ENCODE assay signal across 18 cellular contexts in the genomic region with DNA sequence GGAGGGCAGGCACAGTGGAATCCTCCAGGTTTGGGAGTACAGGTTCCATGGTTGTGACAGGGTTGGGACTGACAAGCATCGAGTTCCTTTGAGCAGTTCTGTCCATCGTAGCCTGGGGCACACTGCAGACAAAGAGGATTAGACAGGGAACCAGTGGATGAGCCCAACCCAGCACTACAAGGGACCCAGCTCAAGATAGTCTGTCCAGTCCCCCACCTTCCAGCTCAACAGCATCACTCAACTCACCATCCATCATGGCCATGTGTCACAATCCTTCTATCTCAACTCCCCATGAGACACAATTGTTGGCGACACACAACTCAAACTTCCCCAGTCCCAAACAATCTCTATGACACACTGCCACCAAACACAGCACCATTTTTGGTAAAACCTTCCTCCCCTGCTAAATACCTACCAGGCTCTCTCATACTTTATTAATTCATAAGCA. TPM values are rescaled to one million over a fixed set of nuclear protein-coding genes. Genes with fewer than 3 reads are reported as not detected.
DNase-seq lines count a peak whose midpoint lies in the region; ATAC-seq, FAIRE-seq and TF ChIP-seq lines count a peak whose summit lies in the region.
"Had no signal": no experiment of that assay in that cellular context is flagged by ENCODE, and none has a peak within 500 bp of the region (broad histone marks: within the 10 kb centered on the region; RNA-seq: fewer than 3 reads in every experiment).

No MANE protein-coding gene starts in this region.

- H3K9me3 Mint-ChIP-seq in endothelial cell (ENCODE audit: unreplicated experiment), result no peaks in the 10 kb centered on the region
- H3K9me3 Mint-ChIP-seq: CD4-positive, CD25-positive, alpha-beta regulatory T cell had no signal

- H3K79me2 ChIP-seq in HepG2 (ENCODE audit: insufficient read depth, low read length), result no peaks in the 10 kb centered on the region

- in situ Hi-C loops in HepG2 (cut with HindIII; ENCODE audit: extremely low pct_ligation_motif_present, low pct_unique_long_range_greater_than_20kb), result no loop called here
- in situ Hi-C loops in Panc1 (cut with HindIII; ENCODE audit: low pct_unique_long_range_greater_than_20kb, low sequenced_read_pairs), result no loop called here

- H3K9me3 ChIP-seq in HepG2 (ENCODE audit: low read length) (no peaks in the 10 kb centered on the region), right lobe of liver (no peaks in the 10 kb centered on the region), Panc1 (ENCODE audit: control insufficient read depth, insufficient read depth, low read depth, low read length) (no peaks in the 10 kb centered on the region)
- H3K9me3 ChIP-seq in effector memory CD4-positive, alpha-beta T cell (ENCODE audit: control insufficient read depth, low read length), result no peaks in the 10 kb centered on the region
- H3K9me3 ChIP-seq: BLaER1 had no signal

- H4K20me1 ChIP-seq in HepG2 (ENCODE audit: insufficient read depth, low read length), result no peaks in the 10 kb centered on the region
- H4K20me1 ChIP-seq: BLaER1 had no signal

- TF ChIP-seq POLR2A in HepG2 (IDR thresholded peaks at IDR 0.05; ENCODE audit: insufficient read depth in 1 of 2, low read depth in 2 of 2, low read length in 2 of 2) (no peak), right lobe of liver (IDR thresholded peaks at IDR 0.05) (no peak)

- POLR2A ChIA-PET in HepG2 (lab: Yijun Ruan, JAX) (no interaction called here), Panc1 (lab: Charles Lee) (no interaction called here)

- TF ChIP-seq CTCF in HepG2 (CRISPR knock-in tag; IDR thresholded peaks at IDR 0.05), result no peak
- TF ChIP-seq CTCF in right lobe of liver (IDR thresholded peaks at IDR 0.05), result no peak
- no peak for TF ChIP-seq CTCF in Panc1 (IDR thresholded peaks at IDR 0.05)
- TF ChIP-seq CTCF in endothelial cell (IDR thresholded peaks at IDR 0.05; ENCODE audit: unreplicated experiment), result no peak

- H3K27me3 ChIP-seq in HepG2 (ENCODE audit: control insufficient read depth in 1 of 2, insufficient read depth in 2 of 2, low read length in 2 of 2) (peaks cover 4 to 29% of the 10 kb centered on the region in 2 experiments; a peak in 4 of 5 replicates), right lobe of liver (no peaks in the 10 kb centered on the region), Panc1 (ENCODE audit: control insufficient read depth, insufficient read depth, low read length) (no peaks in the 10 kb centered on the region)
- H3K27me3 ChIP-seq in effector memory CD4-positive, alpha-beta T cell (replicated peaks; ENCODE audit: control insufficient read depth, insufficient read depth, low read length, poor library complexity, severe bottlenecking), result no peaks in the 10 kb centered on the region
- H3K27me3 ChIP-seq: BLaER1 had no signal

- H3K27ac ChIP-seq in HepG2 (ENCODE audit: extremely low read length, insufficient read depth, low read length) (no peak overlapping the region), right lobe of liver (no peak overlapping the region), Panc1 (ENCODE audit: low read length) (peak overlapping the region; percentile 8; the same call in 1 of the 2 replicates)
- H3K27ac ChIP-seq in effector memory CD4-positive, alpha-beta T cell (ENCODE audit: insufficient read depth, low read length, poor library complexity, severe bottlenecking), result no peak overlapping the region
- H3K27ac ChIP-seq: BLaER1, GM23248, KMS-11 had no signal

- ATAC-seq in HepG2 (no peak), right lobe of liver (no peak), Panc1 (no peak), HG03045 (IDR thresholded peaks at IDR 0.05; ENCODE audit: unreplicated experiment) (no peak), HG02763 (IDR thresholded peaks at IDR 0.05; ENCODE audit: unreplicated experiment) (no peak)
- ATAC-seq: GM12878 had no signal

- no peak overlapping the region for H3K9ac ChIP-seq in HepG2 (ENCODE audit: insufficient read depth, low read depth, low read length)
- H3K9ac ChIP-seq: BLaER1, GM23248, KMS-11 had no signal

- TF ChIP-seq EP300 in HepG2 (IDR thresholded peaks at IDR 0.05; ENCODE audit: low read depth in 2 of 2, low read length in 2 of 2) (no peak), HepG2 (CRISPR knock-in tag; IDR thresholded peaks at IDR 0.05; ENCODE audit: borderline replicate concordance) (no peak)

- no peak for FAIRE-seq in HepG2 (lab: Jason Lieb, UNC)
- FAIRE-seq: GM12878, GM18507 had no signal

- peaks cover 2% of the 10 kb centered on the region for H3K27me3 Mint-ChIP-seq in endothelial cell (ENCODE audit: unreplicated experiment)

- peaks cover 43% of the 10 kb centered on the region for H3K36me3 Mint-ChIP-seq in endothelial cell (ENCODE audit: low read depth, unreplicated experiment)
- H3K36me3 Mint-ChIP-seq: CD4-positive, CD25-positive, alpha-beta regulatory T cell; IgD-negative memory B cell had no signal

- no peak for DNase-seq in HepG2 (ENCODE audit: low spot score)
- DNase-seq in right lobe of liver, result no peak
- DNase-seq in Panc1 (ENCODE audit: low read depth, low spot score), result no peak
- no peak for DNase-seq in endothelial cell (ENCODE audit: low spot score)
- DNase-seq in effector memory CD4-positive, alpha-beta T cell, result no peak
- DNase-seq: 8988T; AML-193; CD4-positive, CD25-positive, alpha-beta regulatory T cell; DMS53; GM23248; H7 had no signal

- WGBS in HepG2 (ENCODE audit: low lambda C conversion rate), result 30% methylated on average over 2 of the region's 3 CpGs
- 91% methylated on average over 2 of the region's 3 CpGs for WGBS in right lobe of liver (ENCODE audit: insufficient coverage, low coverage, low lambda C conversion rate, missing lambda C conversion rate)

- CTCF ChIA-PET in HepG2 (lab: Yijun Ruan, JAX; ENCODE audit: low intra/inter-chr PET ratio, low total read pairs) (no interaction called here), Panc1 (lab: Charles Lee) (no interaction called here)

- H3K36me3 ChIP-seq in HepG2 (replicated peaks in 1 of 2; ENCODE audit: control insufficient read depth in 1 of 2, insufficient read depth in 2 of 2, low read length in 2 of 2), result no peaks in the 10 kb centered on the region
- no peaks in the 10 kb centered on the region for H3K36me3 ChIP-seq in right lobe of liver
- no peaks in the 10 kb centered on the region for H3K36me3 ChIP-seq in Panc1 (ENCODE audit: control insufficient read depth, insufficient read depth, low read length)
- no peaks in the 10 kb centered on the region for H3K36me3 ChIP-seq in effector memory CD4-positive, alpha-beta T cell (ENCODE audit: control insufficient read depth, insufficient read depth, low read length)
- H3K36me3 ChIP-seq: BLaER1 had no signal

- no peak overlapping the region for H3K4me3 ChIP-seq in HepG2 (replicated peaks in 1 of 3; ENCODE audit: insufficient read depth in 1 of 3, low read depth in 2 of 3, low read length in 3 of 3)
- no peak overlapping the region for H3K4me3 ChIP-seq in right lobe of liver
- no peak overlapping the region for H3K4me3 ChIP-seq in Panc1 (ENCODE audit: low read depth in 2 of 2, low read length in 2 of 2)
- H3K4me3 ChIP-seq in effector memory CD4-positive, alpha-beta T cell (ENCODE audit: insufficient read depth, low read depth, low read length, poor library complexity, severe bottlenecking), result no peak overlapping the region
- H3K4me3 ChIP-seq: BLaER1, GM12878, GM23248 had no signal

- no peak overlapping the region for H2AFZ ChIP-seq in HepG2 (ENCODE audit: low read length)
- H2AFZ ChIP-seq: GM23248 had no signal

- peak overlapping the region; percentile 26 for H3K27ac Mint-ChIP-seq in endothelial cell (ENCODE audit: unreplicated experiment)
- H3K27ac Mint-ChIP-seq: CD4-positive, CD25-positive, alpha-beta regulatory T cell; IgD-negative memory B cell had no signal

- no peak for TF ChIP-seq RAD21 in HepG2 (CRISPR knock-in tag; IDR thresholded peaks at IDR 0.05)

- H3K4me1 ChIP-seq in HepG2 (ENCODE audit: insufficient read depth, low read length), result peaks cover 19% of the 10 kb centered on the region
- H3K4me1 ChIP-seq in right lobe of liver, result no peaks in the 10 kb centered on the region
- H3K4me1 ChIP-seq in Panc1 (ENCODE audit: control insufficient read depth, insufficient read depth, low read length), result no peaks in the 10 kb centered on the region
- H3K4me1 ChIP-seq in effector memory CD4-positive, alpha-beta T cell (ENCODE audit: control insufficient read depth, insufficient read depth, low read length, poor library complexity, severe bottlenecking), result no peaks in the 10 kb centered on the region
- H3K4me1 ChIP-seq: BLaER1 had no signal

- H3K4me2 ChIP-seq in HepG2 (ENCODE audit: low read depth, low read length), result no peak overlapping the region
- H3K4me2 ChIP-seq: BLaER1, KMS-11 had no signal

- intact Hi-C loops in HepG2 (cut with micrococcal nuclease; ENCODE audit: unreplicated experiment), result no loop called here
- intact Hi-C loops in right lobe of liver (cut with DNase I), result no loop called here
- intact Hi-C loops in Panc1 (cut with micrococcal nuclease; ENCODE audit: unreplicated experiment), result no loop called here

- peak overlapping the region; percentile 12 for H3K4me3 Mint-ChIP-seq in endothelial cell (ENCODE audit: unreplicated experiment)
- H3K4me3 Mint-ChIP-seq: CD4-positive, CD25-positive, alpha-beta regulatory T cell; IgD-negative memory B cell had no signal

- BruUV-seq in HepG2 (replicated peaks; lab: Mats Ljungman, UMichigan) (no TSS peak), Panc1 (replicated peaks; lab: Mats Ljungman, UMichigan) (no TSS peak)

- H3K4me1 Mint-ChIP-seq in endothelial cell (ENCODE audit: unreplicated experiment), result peaks cover 6% of the 10 kb centered on the region
- H3K4me1 Mint-ChIP-seq: CD4-positive, CD25-positive, alpha-beta regulatory T cell had no signal

RNA-seq across cellular contexts. Expression of a gene that starts 11.8 kb away (rescaled TPM):
- 0.18 and 0.27 TPM in 2 replicates for total RNA-seq in HepG2 (2016; rRNA removed; fragmentation: Illumina TruSeq; extraction: Trizol)
- 0.44 and 0.81 TPM in 2 replicates for total RNA-seq in HepG2 (2016; cell fraction: cytosol; rRNA removed; fragmentation: Illumina TruSeq; extraction: Trizol; ENCODE audit: low read depth)
- total RNA-seq in HepG2 (2016; cell fraction: insoluble cytoplasmic fraction; rRNA removed; fragmentation: Illumina TruSeq; extraction: Trizol), result 0.22 and 0.37 TPM in 2 replicates
- total RNA-seq in HepG2 (2016; cell fraction: membrane; rRNA removed; fragmentation: Illumina TruSeq; extraction: Trizol), result 0.56 and 0.86 TPM in 2 replicates
- total RNA-seq in HepG2 (2016; cell fraction: nucleus; rRNA removed; fragmentation: Illumina TruSeq; extraction: Trizol), result 0.37 TPM in 1 of 2 replicates, not detected in the other
- 6.2 and 7.5 TPM in 2 replicates for polyA plus RNA-seq in HepG2 (2011; rRNA removed)
- 4.7 and 5.8 TPM in 2 replicates for polyA plus RNA-seq in HepG2 (2011; cell fraction: cytosol; rRNA removed)
- 5.9 and 6.0 TPM in 2 replicates for polyA plus RNA-seq in HepG2 (2011; cell fraction: nucleus; rRNA removed)
- polyA plus RNA-seq in HepG2 (2012), result 3.3 and 4.1 TPM in 2 replicates
- polyA plus RNA-seq in HepG2 (2016; cell fraction: cytosol; fragmentation: Illumina TruSeq; extraction: Trizol; ENCODE audit: low read depth), result 0.46 and 0.87 TPM in 2 replicates
- 0.22 and 0.38 TPM in 2 replicates for polyA plus RNA-seq in HepG2 (2016; cell fraction: insoluble cytoplasmic fraction; fragmentation: Illumina TruSeq; extraction: Trizol; ENCODE audit: low read depth)
- polyA plus RNA-seq in HepG2 (2016; cell fraction: membrane; fragmentation: Illumina TruSeq; extraction: Trizol; ENCODE audit: low read depth), result 0.89 and 1.0 TPM in 2 replicates
- 0.45 and 0.55 TPM in 2 replicates for polyA plus RNA-seq in HepG2 (2016; cell fraction: nucleus; fragmentation: Illumina TruSeq; extraction: Trizol; ENCODE audit: insufficient read depth, low read depth)
- 0.42 and 2.7 TPM in 2 replicates for polyA minus RNA-seq in HepG2 (2011; rRNA and poly(A)+ RNA removed; ENCODE audit: low replicate concordance)
- polyA minus RNA-seq in HepG2 (2011; cell fraction: cytosol; rRNA and poly(A)+ RNA removed), result 1.2 and 1.7 TPM in 2 replicates
- polyA minus RNA-seq in HepG2 (2011; cell fraction: nucleus; rRNA and poly(A)+ RNA removed), result 1.3 and 1.9 TPM in 2 replicates
- 1 to 10 TPM; 3.7 to 9.2 (median 5.7) TPM for total RNA-seq in right lobe of liver
- 2.0 TPM for total RNA-seq in Panc1 (2021; ENCODE audit: unreplicated experiment)
- polyA plus RNA-seq in Panc1 (2012; ENCODE audit: insufficient read length), result 2.4 TPM
- 49.0 TPM for total RNA-seq in endothelial cell (ENCODE audit: unreplicated experiment)

RNA-seq across cellular contexts. Expression of a gene that starts 14.3 kb away (rescaled TPM):
- 42.3 and 45.2 TPM in 2 replicates for total RNA-seq in HepG2 (2016; rRNA removed; fragmentation: Illumina TruSeq; extraction: Trizol)
- total RNA-seq in HepG2 (2016; cell fraction: cytosol; rRNA removed; fragmentation: Illumina TruSeq; extraction: Trizol; ENCODE audit: low read depth), result 12.1 and 13.1 TPM in 2 replicates
- total RNA-seq in HepG2 (2016; cell fraction: insoluble cytoplasmic fraction; rRNA removed; fragmentation: Illumina TruSeq; extraction: Trizol), result 42.9 and 44.9 TPM in 2 replicates
- total RNA-seq in HepG2 (2016; cell fraction: membrane; rRNA removed; fragmentation: Illumina TruSeq; extraction: Trizol), result 41.6 and 42.9 TPM in 2 replicates
- total RNA-seq in HepG2 (2016; cell fraction: nucleus; rRNA removed; fragmentation: Illumina TruSeq; extraction: Trizol), result 25.7 and 31.6 TPM in 2 replicates
- polyA plus RNA-seq in HepG2 (2011; rRNA removed), result 77.8 and 102 TPM in 2 replicates
- 64.6 and 73.5 TPM in 2 replicates for polyA plus RNA-seq in HepG2 (2011; cell fraction: cytosol; rRNA removed)
- 182 TPM in 2 replicates for polyA plus RNA-seq in HepG2 (2011; cell fraction: nucleus; rRNA removed)
- polyA plus RNA-seq in HepG2 (2012), result 59.3 and 64.5 TPM in 2 replicates
- 13.4 and 14.0 TPM in 2 replicates for polyA plus RNA-seq in HepG2 (2016; cell fraction: cytosol; fragmentation: Illumina TruSeq; extraction: Trizol; ENCODE audit: low read depth)
- 65.7 and 70.8 TPM in 2 replicates for polyA plus RNA-seq in HepG2 (2016; cell fraction: insoluble cytoplasmic fraction; fragmentation: Illumina TruSeq; extraction: Trizol; ENCODE audit: low read depth)
- polyA plus RNA-seq in HepG2 (2016; cell fraction: membrane; fragmentation: Illumina TruSeq; extraction: Trizol; ENCODE audit: low read depth), result 43.5 and 44.8 TPM in 2 replicates
- 91.8 and 101 TPM in 2 replicates for polyA plus RNA-seq in HepG2 (2016; cell fraction: nucleus; fragmentation: Illumina TruSeq; extraction: Trizol; ENCODE audit: insufficient read depth, low read depth)
- polyA minus RNA-seq in HepG2 (2011; rRNA and poly(A)+ RNA removed; ENCODE audit: low replicate concordance), result 42.4 and 74.2 TPM in 2 replicates
- polyA minus RNA-seq in HepG2 (2011; cell fraction: cytosol; rRNA and poly(A)+ RNA removed), result 34.8 and 36.8 TPM in 2 replicates
- 46.7 and 47.1 TPM in 2 replicates for polyA minus RNA-seq in HepG2 (2011; cell fraction: nucleus; rRNA and poly(A)+ RNA removed)
- total RNA-seq in right lobe of liver, result 10 to 100 TPM; 15.5 to 29.5 (median 24.3) TPM
- 76.2 TPM for total RNA-seq in Panc1 (2021; ENCODE audit: unreplicated experiment)
- 76.9 TPM for polyA plus RNA-seq in Panc1 (2012; ENCODE audit: insufficient read length)
- total RNA-seq in endothelial cell (ENCODE audit: unreplicated experiment), result 308 TPM

RNA-seq across cellular contexts. Expression of a gene that starts 19.6 kb away (rescaled TPM):
- total RNA-seq in HepG2 (2016; rRNA removed; fragmentation: Illumina TruSeq; extraction: Trizol), result 0.51 and 0.66 TPM in 2 replicates
- total RNA-seq in HepG2 (2016; cell fraction: cytosol; rRNA removed; fragmentation: Illumina TruSeq; extraction: Trizol; ENCODE audit: low read depth), result 0.26 and 0.81 TPM in 2 replicates
- 0.55 and 0.93 TPM in 2 replicates for total RNA-seq in HepG2 (2016; cell fraction: insoluble cytoplasmic fraction; rRNA removed; fragmentation: Illumina TruSeq; extraction: Trizol)
- 0.71 and 0.93 TPM in 2 replicates for total RNA-seq in HepG2 (2016; cell fraction: membrane; rRNA removed; fragmentation: Illumina TruSeq; extraction: Trizol)
- total RNA-seq in HepG2 (2016; cell fraction: nucleus; rRNA removed; fragmentation: Illumina TruSeq; extraction: Trizol), result 0.44 and 0.78 TPM in 2 replicates
- 0.83 and 1.2 TPM in 2 replicates for polyA plus RNA-seq in HepG2 (2011; rRNA removed)
- polyA plus RNA-seq in HepG2 (2011; cell fraction: cytosol; rRNA removed), result 0.86 and 1.1 TPM in 2 replicates
- 0.84 and 1.4 TPM in 2 replicates for polyA plus RNA-seq in HepG2 (2011; cell fraction: nucleus; rRNA removed)
- 0.75 and 0.96 TPM in 2 replicates for polyA plus RNA-seq in HepG2 (2012)
- 0.28 and 0.36 TPM in 2 replicates for polyA plus RNA-seq in HepG2 (2016; cell fraction: cytosol; fragmentation: Illumina TruSeq; extraction: Trizol; ENCODE audit: low read depth)
- 0.58 and 0.83 TPM in 2 replicates for polyA plus RNA-seq in HepG2 (2016; cell fraction: insoluble cytoplasmic fraction; fragmentation: Illumina TruSeq; extraction: Trizol; ENCODE audit: low read depth)
- 0.45 and 0.56 TPM in 2 replicates for polyA plus RNA-seq in HepG2 (2016; cell fraction: membrane; fragmentation: Illumina TruSeq; extraction: Trizol; ENCODE audit: low read depth)
- 0.87 and 1.6 TPM in 2 replicates for polyA plus RNA-seq in HepG2 (2016; cell fraction: nucleus; fragmentation: Illumina TruSeq; extraction: Trizol; ENCODE audit: insufficient read depth, low read depth)
- polyA minus RNA-seq in HepG2 (2011; rRNA and poly(A)+ RNA removed; ENCODE audit: low replicate concordance), result 0.23 and 0.96 TPM in 2 replicates
- 0.70 TPM in 1 of 2 replicates, not detected in the other for polyA minus RNA-seq in HepG2 (2011; cell fraction: cytosol; rRNA and poly(A)+ RNA removed)
- 1.5 and 3.9 TPM in 2 replicates for polyA minus RNA-seq in HepG2 (2011; cell fraction: nucleus; rRNA and poly(A)+ RNA removed)
- 10 to 100 TPM in 2 of 6 experiments, 1 to 10 TPM in 4; 6.6 to 16.5 (median 8.9) TPM for total RNA-seq in right lobe of liver
- 2.0 TPM for total RNA-seq in Panc1 (2021; ENCODE audit: unreplicated experiment)
- 2.0 TPM for polyA plus RNA-seq in Panc1 (2012; ENCODE audit: insufficient read length)
- total RNA-seq in endothelial cell (ENCODE audit: unreplicated experiment), result 151 TPM

RNA-seq across cellular contexts. Expression of a gene that starts 20.2 kb away (rescaled TPM):
- total RNA-seq in HepG2 (2016; rRNA removed; fragmentation: Illumina TruSeq; extraction: Trizol) (0.41 and 1.9 TPM in 2 replicates), right lobe of liver (1 to 10 TPM in 4 of 6 experiments, under 1 TPM in 2; 0.81 to 3.4 (median 1.8) TPM), Panc1 (2021; ENCODE audit: unreplicated experiment) (3.7 TPM), endothelial cell (ENCODE audit: unreplicated experiment) (42.2 TPM)
- total RNA-seq in HepG2 (2016; cell fraction: cytosol; rRNA removed; fragmentation: Illumina TruSeq; extraction: Trizol; ENCODE audit: low read depth), result 2.6 and 2.7 TPM in 2 replicates
- total RNA-seq in HepG2 (2016; cell fraction: insoluble cytoplasmic fraction; rRNA removed; fragmentation: Illumina TruSeq; extraction: Trizol), result 0.62 and 1.6 TPM in 2 replicates
- 1.0 and 1.2 TPM in 2 replicates for total RNA-seq in HepG2 (2016; cell fraction: membrane; rRNA removed; fragmentation: Illumina TruSeq; extraction: Trizol)
- total RNA-seq in HepG2 (2016; cell fraction: nucleus; rRNA removed; fragmentation: Illumina TruSeq; extraction: Trizol), result 2.8 and 4.0 TPM in 2 replicates
- polyA plus RNA-seq in HepG2 (2011; rRNA removed), result 5.1 and 5.7 TPM in 2 replicates
- 0.83 and 1.4 TPM in 2 replicates for polyA plus RNA-seq in HepG2 (2011; cell fraction: cytosol; rRNA removed)
- polyA plus RNA-seq in HepG2 (2011; cell fraction: nucleus; rRNA removed), result 50.1 and 67.3 TPM in 2 replicates
- polyA plus RNA-seq in HepG2 (2012), result 8.4 and 12.5 TPM in 2 replicates
- polyA plus RNA-seq in HepG2 (2016; cell fraction: cytosol; fragmentation: Illumina TruSeq; extraction: Trizol; ENCODE audit: low read depth), result 1.2 and 1.8 TPM in 2 replicates
- polyA plus RNA-seq in HepG2 (2016; cell fraction: insoluble cytoplasmic fraction; fragmentation: Illumina TruSeq; extraction: Trizol; ENCODE audit: low read depth), result 0.76 and 1.1 TPM in 2 replicates
- polyA plus RNA-seq in HepG2 (2016; cell fraction: membrane; fragmentation: Illumina TruSeq; extraction: Trizol; ENCODE audit: low read depth), result 1.5 and 1.9 TPM in 2 replicates
- polyA plus RNA-seq in HepG2 (2016; cell fraction: nucleus; fragmentation: Illumina TruSeq; extraction: Trizol; ENCODE audit: insufficient read depth, low read depth), result 22.5 and 29.9 TPM in 2 replicates
- 1.0 and 1.1 TPM in 2 replicates for polyA minus RNA-seq in HepG2 (2011; rRNA and poly(A)+ RNA removed; ENCODE audit: low replicate concordance)
- polyA minus RNA-seq in HepG2 (2011; cell fraction: cytosol; rRNA and poly(A)+ RNA removed), result not detected in 2 replicates
- 5.3 and 9.2 TPM in 2 replicates for polyA minus RNA-seq in HepG2 (2011; cell fraction: nucleus; rRNA and poly(A)+ RNA removed)
- 3.2 TPM for polyA plus RNA-seq in Panc1 (2012; ENCODE audit: insufficient read length)

RNA-seq across cellular contexts. Expression of a gene that starts 26.1 kb away (rescaled TPM):
- 98.0 and 107 TPM in 2 replicates for total RNA-seq in HepG2 (2016; rRNA removed; fragmentation: Illumina TruSeq; extraction: Trizol)
- total RNA-seq in HepG2 (2016; cell fraction: cytosol; rRNA removed; fragmentation: Illumina TruSeq; extraction: Trizol; ENCODE audit: low read depth), result 51.1 and 51.5 TPM in 2 replicates
- total RNA-seq in HepG2 (2016; cell fraction: insoluble cytoplasmic fraction; rRNA removed; fragmentation: Illumina TruSeq; extraction: Trizol), result 100 and 113 TPM in 2 replicates
- 81.3 and 84.1 TPM in 2 replicates for total RNA-seq in HepG2 (2016; cell fraction: membrane; rRNA removed; fragmentation: Illumina TruSeq; extraction: Trizol)
- total RNA-seq in HepG2 (2016; cell fraction: nucleus; rRNA removed; fragmentation: Illumina TruSeq; extraction: Trizol), result 38.9 and 40.1 TPM in 2 replicates
- polyA plus RNA-seq in HepG2 (2011; rRNA removed), result 117 and 131 TPM in 2 replicates
- 180 and 181 TPM in 2 replicates for polyA plus RNA-seq in HepG2 (2011; cell fraction: cytosol; rRNA removed)
- polyA plus RNA-seq in HepG2 (2011; cell fraction: nucleus; rRNA removed), result 49.7 and 51.1 TPM in 2 replicates
- polyA plus RNA-seq in HepG2 (2012), result 124 and 133 TPM in 2 replicates
- polyA plus RNA-seq in HepG2 (2016; cell fraction: cytosol; fragmentation: Illumina TruSeq; extraction: Trizol; ENCODE audit: low read depth), result 72.5 TPM in 2 replicates
- polyA plus RNA-seq in HepG2 (2016; cell fraction: insoluble cytoplasmic fraction; fragmentation: Illumina TruSeq; extraction: Trizol; ENCODE audit: low read depth), result 150 and 151 TPM in 2 replicates
- polyA plus RNA-seq in HepG2 (2016; cell fraction: membrane; fragmentation: Illumina TruSeq; extraction: Trizol; ENCODE audit: low read depth), result 109 and 112 TPM in 2 replicates
- 75.3 and 76.6 TPM in 2 replicates for polyA plus RNA-seq in HepG2 (2016; cell fraction: nucleus; fragmentation: Illumina TruSeq; extraction: Trizol; ENCODE audit: insufficient read depth, low read depth)
- polyA minus RNA-seq in HepG2 (2011; rRNA and poly(A)+ RNA removed; ENCODE audit: low replicate concordance), result 64.0 and 99.2 TPM in 2 replicates
- 36.3 and 44.2 TPM in 2 replicates for polyA minus RNA-seq in HepG2 (2011; cell fraction: cytosol; rRNA and poly(A)+ RNA removed)
- 16.9 and 18.9 TPM in 2 replicates for polyA minus RNA-seq in HepG2 (2011; cell fraction: nucleus; rRNA and poly(A)+ RNA removed)
- total RNA-seq in right lobe of liver, result 10 to 100 TPM; 50.5 to 90.4 (median 60.9) TPM
- total RNA-seq in Panc1 (2021; ENCODE audit: unreplicated experiment), result 82.3 TPM
- 158 TPM for polyA plus RNA-seq in Panc1 (2012; ENCODE audit: insufficient read length)
- 44.4 TPM for total RNA-seq in endothelial cell (ENCODE audit: unreplicated experiment)
